8 cellular contexts compared by ENCODE assay signal in genomic region chr17:1829189-1829578, GRCh38. TPM values are rescaled to one million over a fixed set of nuclear protein-coding genes. Genes with fewer than 3 reads are reported as not detected.
DNase-seq lines count a peak whose midpoint lies in the region; ATAC-seq, FAIRE-seq and TF ChIP-seq lines count a peak whose summit lies in the region.

No MANE protein-coding gene starts in this region.

- peaks cover 10% of the 10 kb centered on the region for H3K36me3 Mint-ChIP-seq in memory B cell

- peak overlapping the region; percentile 92 for H3K4me3 ChIP-seq in choroid plexus epithelial cell (ENCODE audit: low read depth, low read length)
- H3K4me3 ChIP-seq in uterus = peak overlapping the region; percentile 85 to 92

- no peaks in the 10 kb centered on the region for H3K4me1 ChIP-seq in uterus

- H3K9me3 Mint-ChIP-seq in memory B cell = no peaks in the 10 kb centered on the region

- peak overlapping the region; percentile 74 for H3K27ac Mint-ChIP-seq in memory B cell

- no peaks in the 10 kb centered on the region for H3K36me3 ChIP-seq in uterus

- H3K27ac ChIP-seq in uterus = peak overlapping the region; percentile 84 to 94

- DNase-seq in A172 (ENCODE audit: low spot score) (peak; percentile 33), GM18507 (ENCODE audit: extremely low spot score, insufficient read length, low read depth) (no peak), NCI-H2171 (lab: John Stamatoyannopoulos, UW) (peak; percentile 46), choroid plexus epithelial cell (ENCODE audit: low read depth) (peak; percentile 11), memory B cell (ENCODE audit: low spot score in 2 of 2) (no peak), uterus (peak; percentile 31 to 33), NCI-H1092 treated with DMSO at 0.1 percent for 48 hours (lab: John Stamatoyannopoulos, UW) (no peak), HuH-7 (ENCODE audit: low spot score) (no peak)

- TF ChIP-seq CTCF in choroid plexus epithelial cell (conservative IDR thresholded peaks at IDR 0.05; ENCODE audit: low read depth, low read length) (no peak), uterus (IDR thresholded peaks at IDR 0.05) (no peak)

- ATAC-seq in memory B cell (ENCODE audit: low read depth) = peak; percentile 1

- no peaks in the 10 kb centered on the region for H3K27me3 ChIP-seq in uterus

- FAIRE-seq in GM18507 (lab: Jason Lieb, UNC) = peak; percentile 49

- peaks cover 24% of the 10 kb centered on the region for H3K4me1 Mint-ChIP-seq in memory B cell

- intact Hi-C loops in uterus (cut with DNase I; ENCODE audit: low total_unique reads) = no loop called here

- no peaks in the 10 kb centered on the region for H3K9me3 ChIP-seq in uterus

- peak overlapping the region; percentile 89 for H3K4me3 Mint-ChIP-seq in memory B cell

- TF ChIP-seq POLR2A in uterus (IDR thresholded peaks at IDR 0.05) = no peak

- no peaks in the 10 kb centered on the region for H3K27me3 Mint-ChIP-seq in memory B cell

RNA-seq across cellular contexts. Expression of gene SMYD4, which starts 0.5 kb away (rescaled TPM):
- 5.1 and 7.7 TPM in 2 replicates for total RNA-seq in A172 (2014; rRNA removed; shearing (Covaris generic))
- 100 to 1,000 TPM in 1 of 4 donors, 10 to 100 TPM in 3; 19.1 to 101 (median 30.5) TPM for total RNA-seq in uterus

RNA-seq across cellular contexts. Expression of gene RPA1, which starts 0.6 kb away (rescaled TPM):
- total RNA-seq in A172 (2014; rRNA removed; shearing (Covaris generic)) = 41.1 and 46.1 TPM in 2 replicates
- 100 to 1,000 TPM in 1 of 4 donors, 10 to 100 TPM in 3; 15.9 to 108 (median 41.5) TPM for total RNA-seq in uterus

Comparison
In these comparisons a context has a peak if more than half of its experiments do, and no peak if none do; other contexts are left out.
1. DNase-seq: peak in A172 (single experiment), NCI-H2171 (single experiment), choroid plexus epithelial cell (single experiment) and uterus (2 of 2); none in GM18507 (single experiment), memory B cell (0 of 2), NCI-H1092 treated with DMSO at 0.1 percent for 48 hours (single experiment) and HuH-7 (single experiment).